20 cellular contexts compared by ENCODE assay signal in the genomic region with DNA sequence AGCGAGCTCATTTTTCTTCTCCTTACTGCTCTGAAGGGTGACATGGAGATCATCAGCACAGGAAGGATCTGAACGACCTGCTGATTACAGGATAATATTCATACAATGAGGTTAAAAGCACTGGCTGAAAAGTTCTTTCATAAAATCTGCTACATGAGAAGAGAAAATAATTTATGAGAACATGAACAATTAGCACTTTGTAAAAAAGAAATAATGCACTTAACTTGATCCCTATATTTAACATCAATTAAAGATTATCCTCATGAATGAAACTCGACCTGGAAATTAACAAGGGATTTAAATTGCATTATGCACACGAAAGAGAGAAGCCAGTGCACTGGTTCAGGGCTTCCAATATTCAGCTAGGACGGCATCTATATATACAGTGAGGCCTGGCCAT.
A peak's percentile ranks its signal among the peaks of the same experiment; 100 is the strongest.
DNase-seq lines count a peak whose midpoint lies in the region; ATAC-seq, FAIRE-seq and TF ChIP-seq lines count a peak whose summit lies in the region.
"Had no signal": no experiment of that assay in that cellular context is flagged by ENCODE, and none has a peak within 500 bp of the region (broad histone marks: within the 10 kb centered on the region; RNA-seq: fewer than 3 reads in every experiment).

No MANE protein-coding gene starts in this region.

- peaks cover 73 to 100% of the 10 kb centered on the region in 2 donors for H3K27me3 Mint-ChIP-seq in effector memory CD8-positive, alpha-beta T cell

- no peak for TF ChIP-seq CTCF in D721Med (IDR thresholded peaks at IDR 0.05; ENCODE audit: insufficient read depth, missing control alignments)

- H3K4me3 Mint-ChIP-seq in effector memory CD8-positive, alpha-beta T cell: no peak overlapping the region
- H3K4me3 Mint-ChIP-seq: CD4-positive, alpha-beta memory T cell; GM23338; H9; HFFc6 had no signal

- no peaks in the 10 kb centered on the region for H3K36me3 Mint-ChIP-seq in effector memory CD8-positive, alpha-beta T cell (ENCODE audit: insufficient read depth)
- H3K36me3 Mint-ChIP-seq: CD4-positive, alpha-beta memory T cell had no signal

- no peaks in the 10 kb centered on the region for H3K4me1 Mint-ChIP-seq in effector memory CD8-positive, alpha-beta T cell (ENCODE audit: low read depth in 2 of 2)

- no peak for ATAC-seq in effector memory CD8-positive, alpha-beta T cell (replicated peaks)
- ATAC-seq: A549, GM23338, HCT116 had no signal

- DNase-seq in NCI-H82 (lab: John Stamatoyannopoulos, UW) (peak; percentile 24), NCI-H82 treated with DMSO at 0.1 percent for 48 hours (lab: John Stamatoyannopoulos, UW; ENCODE audit: unreplicated experiment) (no peak), D721Med (ENCODE audit: insufficient read length, low spot score) (no peak), ecto neural progenitor cell (ENCODE audit: low spot score) (peak; percentile 4), HuH-7 (ENCODE audit: low spot score) (no peak)
- no peak for DNase-seq in effector memory CD8-positive, alpha-beta T cell
- DNase-seq: 8988T; C1 segment of cervical spinal cord; CD4-positive, alpha-beta memory T cell; COR-L47; DMS 273 treated with DMSO at 0.1 percent for 48 hours; DMS79 treated with DMSO at 0.1 percent for 48 hours; GF-D8; H9; HFFc6 had no signal

- H3K27ac Mint-ChIP-seq in effector memory CD8-positive, alpha-beta T cell: no peak overlapping the region
- H3K27ac Mint-ChIP-seq: CD4-positive, alpha-beta memory T cell; GM23338; H9; HFFc6 had no signal

- peak; percentile 35 for FAIRE-seq in D721Med (lab: Jason Lieb, UNC)
- FAIRE-seq: A549, GM12891, GM18507 had no signal

- no peaks in the 10 kb centered on the region for H3K9me3 Mint-ChIP-seq in effector memory CD8-positive, alpha-beta T cell
- H3K9me3 Mint-ChIP-seq: HFFc6 had no signal

Comparison
In these comparisons a context has a peak if more than half of its experiments do, and no peak if none do; other contexts are left out.
1. DNase-seq: peak in NCI-H82 (single experiment) and ecto neural progenitor cell (single experiment); none in NCI-H82 treated with DMSO at 0.1 percent for 48 hours (single experiment), D721Med (single experiment), HuH-7 (single experiment) and effector memory CD8-positive, alpha-beta T cell (0 of 3).